In the genomic region with DNA sequence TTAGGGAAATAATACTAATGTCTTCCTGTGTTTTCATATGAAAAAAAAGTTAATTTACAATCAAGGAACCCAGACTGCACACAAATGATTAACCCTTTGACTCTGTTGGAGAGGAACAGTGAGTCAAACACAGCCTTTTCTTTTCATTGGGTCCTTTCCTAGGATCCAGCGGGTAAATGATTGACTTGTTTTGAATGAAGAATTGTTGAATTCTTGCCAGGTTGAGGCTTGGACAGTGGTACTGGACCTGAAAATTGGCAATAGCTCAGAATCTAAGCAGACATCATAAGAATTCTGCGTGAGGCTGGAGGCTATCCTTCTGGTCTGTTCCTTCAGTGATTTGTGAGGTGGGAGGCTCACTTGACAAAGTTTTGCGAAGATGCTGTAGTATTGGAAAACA, we compare ENCODE assay signal across 19 cellular contexts.
A peak's percentile ranks its signal among the peaks of the same experiment; 100 is the strongest.
DNase-seq lines count a peak whose midpoint lies in the region; ATAC-seq, FAIRE-seq and TF ChIP-seq lines count a peak whose summit lies in the region.
"Had no signal": no experiment of that assay in that cellular context is flagged by ENCODE, and none has a peak within 500 bp of the region (broad histone marks: within the 10 kb centered on the region; RNA-seq: fewer than 3 reads in every experiment).

No MANE protein-coding gene starts in this region.

- peaks cover under 1% of the 10 kb centered on the region for H3K27me3 Mint-ChIP-seq in nephron (ENCODE audit: low read depth)
- H3K27me3 Mint-ChIP-seq in naive thymus-derived CD8-positive, alpha-beta T cell, result peaks cover 7 to 19% (median 10%) of the 10 kb centered on the region in 5 donors
- peaks cover 7% of the 10 kb centered on the region for H3K27me3 Mint-ChIP-seq in T-helper 2 cell treated with Interferon-gamma antibody and Interleukin-4, amounts not matched to agents 5 μg/mL and 100 μg/mL, for 36 hours (ENCODE audit: low read depth)

- TF ChIP-seq CTCF in endothelial cell of umbilical vein (IDR thresholded peaks at IDR 0.05; ENCODE audit: extremely low read depth in 1 of 2, insufficient read depth in 1 of 2, low read depth in 1 of 2, low read length in 2 of 2) (no peak), nephron (IDR thresholded peaks at IDR 0.05; ENCODE audit: unreplicated experiment in 3 of 3) (no peak)

- H3K4me3 ChIP-seq in endothelial cell of umbilical vein (replicated peaks in 1 of 3; ENCODE audit: insufficient read depth in 1 of 3, low read depth in 1 of 3, low read length in 3 of 3), result no peak overlapping the region
- H3K4me3 ChIP-seq: A549, HAP-1 had no signal

- no peaks in the 10 kb centered on the region for H4K20me1 ChIP-seq in endothelial cell of umbilical vein (replicated peaks; ENCODE audit: control insufficient read depth, extremely low read depth, insufficient read depth, low read length)

- no peak overlapping the region for H3K9ac ChIP-seq in endothelial cell of umbilical vein (replicated peaks; ENCODE audit: extremely low read depth, insufficient read depth, low read length)

- no peaks in the 10 kb centered on the region for H3K9me1 ChIP-seq in endothelial cell of umbilical vein (replicated peaks; ENCODE audit: control insufficient read depth, extremely low read depth, insufficient read depth, low read length)

- no peak overlapping the region for H3K27ac ChIP-seq in endothelial cell of umbilical vein (ENCODE audit: insufficient read depth, low read depth, low read length)
- H3K27ac ChIP-seq: A549 had no signal

- no peak overlapping the region for H3K4me3 Mint-ChIP-seq in nephron
- no peak overlapping the region for H3K4me3 Mint-ChIP-seq in naive thymus-derived CD8-positive, alpha-beta T cell
- H3K4me3 Mint-ChIP-seq in T-helper 2 cell treated with Interferon-gamma antibody and Interleukin-4, amounts not matched to agents 5 μg/mL and 100 μg/mL, for 36 hours, result no peak overlapping the region
- H3K4me3 Mint-ChIP-seq: CD14-positive monocyte; CD8-positive, alpha-beta T cell had no signal

- intact Hi-C loops in endothelial cell of umbilical vein (cut with micrococcal nuclease), result no loop called here

- TF ChIP-seq POLR2A in endothelial cell of umbilical vein (IDR thresholded peaks at IDR 0.05; ENCODE audit: low read depth, low read length), result no peak

- H3K4me2 ChIP-seq in endothelial cell of umbilical vein (ENCODE audit: insufficient read depth, low read length), result no peak overlapping the region
- H3K4me2 ChIP-seq: A549 had no signal

- H3K4me1 Mint-ChIP-seq in nephron, result peaks cover 29% of the 10 kb centered on the region
- no peaks in the 10 kb centered on the region for H3K4me1 Mint-ChIP-seq in naive thymus-derived CD8-positive, alpha-beta T cell
- H3K4me1 Mint-ChIP-seq in T-helper 2 cell treated with Interferon-gamma antibody and Interleukin-4, amounts not matched to agents 5 μg/mL and 100 μg/mL, for 36 hours (ENCODE audit: low read depth), result no peaks in the 10 kb centered on the region
- H3K4me1 Mint-ChIP-seq: CD14-positive monocyte had no signal

- H3K79me2 ChIP-seq in endothelial cell of umbilical vein (ENCODE audit: control insufficient read depth, insufficient read depth, low read length), result no peaks in the 10 kb centered on the region

- H3K36me3 ChIP-seq in endothelial cell of umbilical vein (ENCODE audit: control insufficient read depth in 2 of 2, extremely low read depth in 1 of 2, insufficient read depth in 2 of 2, low read length in 2 of 2), result no peaks in the 10 kb centered on the region
- H3K36me3 ChIP-seq: HAP-1 had no signal

- DNase-seq in HK-2 (ENCODE audit: unreplicated experiment) (peak; percentile 24), endothelial cell of umbilical vein (ENCODE audit: low read depth, low spot score) (peak; percentile 28), kidney glomerular epithelial cell (lab: John Stamatoyannopoulos, UW) (peak; percentile 96), pons (ENCODE audit: low spot score) (no peak), NCI-H524 treated with DMSO at 0.1 percent for 48 hours (lab: John Stamatoyannopoulos, UW) (no peak)
- no peak for DNase-seq in naive thymus-derived CD8-positive, alpha-beta T cell
- DNase-seq in T-helper 2 cell treated with Interferon-gamma antibody and Interleukin-4, amounts not matched to agents 5 μg/mL and 100 μg/mL, for 36 hours (ENCODE audit: low spot score), result no peak
- DNase-seq: CD8-positive, alpha-beta T cell; COR-L47; DMS53; GF-D8 had no signal

- H3K27me3 ChIP-seq in endothelial cell of umbilical vein (ENCODE audit: control insufficient read depth in 2 of 2, insufficient read depth in 2 of 2, low read length in 2 of 2), result peaks cover 0 to 2% of the 10 kb centered on the region in 2 experiments

- CTCF ChIA-PET in endothelial cell of umbilical vein (lab: Charles Lee), result no interaction called here

- dilution Hi-C loops in endothelial cell of umbilical vein (cut with MboI; ENCODE audit: extremely low pct_ligation_motif_present, low sequenced_read_pairs), result no loop called here

- H2AFZ ChIP-seq in endothelial cell of umbilical vein (ENCODE audit: low read depth, low read length), result no peak overlapping the region

- no peaks in the 10 kb centered on the region for H3K9me3 Mint-ChIP-seq in nephron
- H3K9me3 Mint-ChIP-seq in naive thymus-derived CD8-positive, alpha-beta T cell, result peaks cover 0 to 7% (median 0%) of the 10 kb centered on the region in 9 donors
- H3K9me3 Mint-ChIP-seq in T-helper 2 cell treated with Interferon-gamma antibody and Interleukin-4, amounts not matched to agents 5 μg/mL and 100 μg/mL, for 36 hours, result no peaks in the 10 kb centered on the region
- H3K9me3 Mint-ChIP-seq: CD8-positive, alpha-beta T cell had no signal

- no peaks in the 10 kb centered on the region for H3K36me3 Mint-ChIP-seq in nephron (ENCODE audit: low read depth)
- no peaks in the 10 kb centered on the region for H3K36me3 Mint-ChIP-seq in naive thymus-derived CD8-positive, alpha-beta T cell
- no peaks in the 10 kb centered on the region for H3K36me3 Mint-ChIP-seq in T-helper 2 cell treated with Interferon-gamma antibody and Interleukin-4, amounts not matched to agents 5 μg/mL and 100 μg/mL, for 36 hours (ENCODE audit: low read depth)
- H3K36me3 Mint-ChIP-seq: CD14-positive monocyte; CD8-positive, alpha-beta T cell had no signal

- POLR2A ChIA-PET in endothelial cell of umbilical vein (lab: Charles Lee), result no interaction called here
- POLR2A ChIA-PET in naive thymus-derived CD8-positive, alpha-beta T cell (lab: Charles Lee), result no interaction called here

- no peaks in the 10 kb centered on the region for H3K4me1 ChIP-seq in endothelial cell of umbilical vein (ENCODE audit: control insufficient read depth, extremely low read depth, insufficient read depth, low read length)
- H3K4me1 ChIP-seq: A549, HAP-1 had no signal

- H3K27ac Mint-ChIP-seq in nephron, result peak overlapping the region; percentile 78 to 92 (median 90)
- no peak overlapping the region for H3K27ac Mint-ChIP-seq in naive thymus-derived CD8-positive, alpha-beta T cell
- H3K27ac Mint-ChIP-seq in T-helper 2 cell treated with Interferon-gamma antibody and Interleukin-4, amounts not matched to agents 5 μg/mL and 100 μg/mL, for 36 hours, result no peak overlapping the region
- H3K27ac Mint-ChIP-seq: CD14-positive monocyte; CD8-positive, alpha-beta T cell had no signal

- no peak for ATAC-seq in naive thymus-derived CD8-positive, alpha-beta T cell
- ATAC-seq: A549; CD8-positive, alpha-beta T cell; HepG2 had no signal

- FAIRE-seq in endothelial cell of umbilical vein (lab: Jason Lieb, UNC), result no peak
- FAIRE-seq: A549, GM19239, H1, HepG2, HTR-8/SVneo had no signal

- no TSS peak for BruUV-seq in endothelial cell of umbilical vein (replicated peaks; lab: Mats Ljungman, UMichigan)

- no peaks in the 10 kb centered on the region for H3K9me3 ChIP-seq in endothelial cell of umbilical vein (replicated peaks; ENCODE audit: control insufficient read depth, insufficient read depth, low read length)
- H3K9me3 ChIP-seq: A549, HAP-1 had no signal

TF ChIP-seq in endothelial cell of umbilical vein, 7 proteins besides CTCF, POLR2A, EP300 and RAD21:
- no peak for TF ChIP-seq EZH2 (IDR thresholded peaks at IDR 0.05; ENCODE audit: borderline replicate concordance, low read depth, low read length, severe bottlenecking)
- TF ChIP-seq FOS (IDR thresholded peaks at IDR 0.05; ENCODE audit: borderline replicate concordance, insufficient read depth, low read length), result no peak
- TF ChIP-seq JUN (IDR thresholded peaks at IDR 0.05; ENCODE audit: borderline replicate concordance, insufficient read depth, insufficient read length, low read depth), result no peak
- TF ChIP-seq, protein P1, sequence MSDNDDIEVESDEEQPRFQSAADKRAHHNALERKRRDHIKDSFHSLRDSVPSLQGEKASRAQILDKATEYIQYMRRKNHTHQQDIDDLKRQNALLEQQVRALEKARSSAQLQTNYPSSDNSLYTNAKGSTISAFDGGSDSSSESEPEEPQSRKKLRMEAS (IDR thresholded peaks at IDR 0.05; ENCODE audit: insufficient read depth, insufficient read length), result no peak
- no peak for TF ChIP-seq POLR2AphosphoS5 (IDR thresholded peaks at IDR 0.05; ENCODE audit: insufficient read depth, low read depth, low read length)
- no peak for TF ChIP-seq GATA2 (IDR thresholded peaks at IDR 0.05; ENCODE audit: insufficient read depth, insufficient read length, low read depth, low read length)
- TF ChIP-seq MYC (IDR thresholded peaks at IDR 0.05; ENCODE audit: low read depth, low read length), result no peak
TF ChIP-seq in endothelial cell of umbilical vein: peak in this region for 0.

Comparison
In these comparisons a context has a peak if more than half of its experiments do, and no peak if none do; other contexts are left out.
1. DNase-seq: peak in HK-2 (single experiment), endothelial cell of umbilical vein (single experiment) and kidney glomerular epithelial cell (single experiment); none in pons (single experiment), naive thymus-derived CD8-positive, alpha-beta T cell (0 of 10), T-helper 2 cell treated with Interferon-gamma antibody and Interleukin-4, amounts not matched to agents 5 μg/mL and 100 μg/mL, for 36 hours (single experiment) and NCI-H524 treated with DMSO at 0.1 percent for 48 hours (single experiment).
2. H3K27ac Mint-ChIP-seq: peak in nephron (3 of 3); none in naive thymus-derived CD8-positive, alpha-beta T cell (0 of 10) and T-helper 2 cell treated with Interferon-gamma antibody and Interleukin-4, amounts not matched to agents 5 μg/mL and 100 μg/mL, for 36 hours (single experiment).